Comparison of ENCODE assay signal across 28 cellular contexts in the genomic region with DNA sequence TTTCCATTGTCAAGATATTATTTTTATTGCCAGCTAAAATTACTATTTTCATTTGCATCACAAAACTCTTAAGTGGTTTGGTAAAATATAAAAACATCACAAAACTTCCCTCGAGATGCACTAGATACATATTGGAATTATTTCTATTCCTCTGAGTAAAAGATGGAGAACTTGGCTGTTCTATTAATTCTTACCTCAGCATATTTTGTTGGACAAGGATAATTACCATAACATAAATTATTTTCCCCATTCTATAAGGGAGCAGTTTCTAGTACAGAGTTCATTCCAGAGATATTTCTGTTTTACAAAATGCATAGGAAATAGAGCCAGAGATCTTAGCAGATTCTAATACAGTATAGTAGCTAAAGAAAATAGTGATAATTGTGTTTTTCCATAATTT. TPM values are rescaled to one million over a fixed set of nuclear protein-coding genes. Genes with fewer than 3 reads are reported as not detected.
"Had no signal": no experiment of that assay in that cellular context is flagged by ENCODE, and none has a peak within 500 bp of the region (broad histone marks: within the 10 kb centered on the region; RNA-seq: fewer than 3 reads in every experiment).

No MANE protein-coding gene starts in this region.

- H3K27ac ChIP-seq: neural progenitor cell, ovary, parathyroid adenoma, psoas muscle, skin epidermis, spleen, suprapubic skin, testis, tibial artery, transverse colon, upper lobe of right lung, uterus had no signal

- H3K9me3 ChIP-seq: ovary, psoas muscle, spleen, suprapubic skin, testis, tibial artery, transverse colon, upper lobe of right lung, uterus had no signal

- H3K27me3 ChIP-seq: neural progenitor cell, ovary, spleen, suprapubic skin, testis, tibial artery, transverse colon, upper lobe of right lung, uterus had no signal

- H3K4me1 ChIP-seq: neural progenitor cell, spleen, suprapubic skin, testis, tibial artery, transverse colon, upper lobe of right lung, uterus had no signal

- ATAC-seq: natural killer cell; psoas muscle; right cardiac atrium; sciatic nerve; stimulated activated memory B cell treated with anti-CD40 and anti-IgM and Interleukin-4, amounts not matched to agents 10 μg/mL and 1 μg/mL and 100 μg/mL, for 72 hours; stimulated activated naive CD8-positive, alpha-beta T cell treated with anti-CD3 and anti-CD28 coated beads, Interleukin-15, amount 100 ng/mL, for 72 hours; stimulated activated naive CD8-positive, alpha-beta T cell treated with anti-CD3 and anti-CD28 coated beads, Interleukin-15, Interleukin-2, amounts not matched to agents 100 U/mL and 50 U/mL, for 24 hours; upper lobe of right lung had no signal

- H2AFZ ChIP-seq: neural progenitor cell, parathyroid adenoma had no signal

- H3K4me3 ChIP-seq: neural progenitor cell, ovary, psoas muscle, skin epidermis, smooth muscle cell, spleen, suprapubic skin, testis, tibial artery, transverse colon, upper lobe of right lung, uterus had no signal

- H3K9ac ChIP-seq: neural progenitor cell, parathyroid adenoma had no signal

- DNase-seq: natural killer cell; occipital lobe; ovary; posterior cingulate gyrus; psoas muscle; right cardiac atrium; spleen; stimulated activated CD4-positive, alpha-beta T cell treated with anti-CD3 and anti-CD28 coated beads, Interleukin-12 subunit alpha, Interleukin-12 subunit beta, amount 100 ng/mL, for 4 hours; stimulated activated CD4-positive, alpha-beta T cell treated with anti-CD3 and anti-CD28 coated beads, Interleukin-1b, Interleukin-23, amount 100 ng/mL, for 48 hours; stimulated activated CD4-positive, alpha-beta T cell treated with anti-CD3 and anti-CD28 coated beads, Interleukin-4, amount 100 ng/mL, for 1 hour; stimulated activated CD4-positive, alpha-beta T cell treated with anti-CD3 and anti-CD28 coated beads, Interleukin-4, amount 100 ng/mL, for 4 hours; stimulated activated CD8-positive, alpha-beta memory T cell treated with anti-CD3 and anti-CD28 coated beads, Interleukin-4, amount 100 ng/mL, for 48 hours; stimulated activated naive CD4-positive, alpha-beta T cell; stimulated activated naive CD8-positive, alpha-beta T cell treated with anti-CD3 and anti-CD28 coated beads, Interleukin-15, amount 100 ng/mL, for 72 hours; stimulated activated naive CD8-positive, alpha-beta T cell treated with anti-CD3 and anti-CD28 coated beads, Interleukin-15, Interleukin-2, amounts not matched to agents 100 U/mL and 50 U/mL, for 24 hours; substantia nigra; testis; tibial artery; transverse colon; upper lobe of right lung; uterus had no signal

- H3K36me3 ChIP-seq: neural progenitor cell, ovary, spleen, suprapubic skin, tibial artery, transverse colon, upper lobe of right lung, uterus had no signal

- H3K4me2 ChIP-seq: neural progenitor cell, smooth muscle cell had no signal

RNA-seq across cellular contexts. Expression of a gene that starts 42.6 kb away (rescaled TPM):
- total RNA-seq: natural killer cell, occipital lobe had no signal
